ENCODE assay signal across 1 cellular context in the genomic region with DNA sequence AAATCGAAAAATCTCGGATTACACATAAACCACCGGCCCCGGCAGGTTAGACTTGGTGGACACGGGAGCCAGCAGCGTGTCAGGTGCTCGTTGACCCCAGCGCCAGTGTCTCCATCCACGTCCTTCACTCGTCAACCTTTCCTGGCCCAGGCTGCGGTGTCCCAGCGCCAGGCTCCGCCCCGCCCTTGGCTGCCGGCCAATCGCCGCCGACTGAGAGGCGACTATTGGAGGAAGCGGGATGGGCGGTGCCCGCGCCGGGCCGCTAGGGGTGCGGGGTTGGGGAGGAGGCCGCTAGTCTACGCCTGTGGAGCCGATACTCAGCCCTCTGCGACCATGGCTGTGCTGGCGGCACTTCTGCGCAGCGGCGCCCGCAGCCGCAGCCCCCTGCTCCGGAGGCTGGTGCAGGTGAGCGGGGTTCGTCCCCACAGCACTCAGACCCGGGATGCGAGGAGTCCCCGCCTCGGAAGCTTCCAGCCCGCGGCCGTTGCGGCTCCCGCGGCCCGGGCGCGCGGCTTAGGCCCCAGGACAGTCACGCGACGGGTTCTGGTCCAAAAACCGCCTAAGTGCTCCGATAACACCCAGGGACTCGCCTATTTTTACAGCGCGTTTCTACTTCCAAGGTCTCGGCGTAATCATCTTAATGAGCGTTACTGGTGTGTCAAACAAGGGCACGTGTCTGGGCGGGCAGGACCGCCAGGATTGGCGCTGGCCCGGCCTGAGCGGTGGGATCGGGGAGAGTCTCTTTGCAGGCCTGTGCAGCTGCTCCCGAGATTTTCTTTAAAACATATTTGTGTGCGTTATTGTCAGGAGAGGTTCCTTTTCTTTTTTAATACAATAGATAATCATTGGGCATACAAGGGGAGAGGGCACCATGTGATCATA.
A peak's percentile ranks its signal among the peaks of the same experiment; 100 is the strongest.
TF ChIP-seq lines count a peak whose summit lies in the region.

ACAT1 (plus strand) TSS at position 294 of the 882 bp plus-strand sequence; CDS start at position 334, 40 bp downstream.

TF ChIP-seq in HepG2, 621 proteins besides CTCF, POLR2A, EP300 and RAD21 (continued from another document and continues in another):
- TF ChIP-seq, protein P1, sequence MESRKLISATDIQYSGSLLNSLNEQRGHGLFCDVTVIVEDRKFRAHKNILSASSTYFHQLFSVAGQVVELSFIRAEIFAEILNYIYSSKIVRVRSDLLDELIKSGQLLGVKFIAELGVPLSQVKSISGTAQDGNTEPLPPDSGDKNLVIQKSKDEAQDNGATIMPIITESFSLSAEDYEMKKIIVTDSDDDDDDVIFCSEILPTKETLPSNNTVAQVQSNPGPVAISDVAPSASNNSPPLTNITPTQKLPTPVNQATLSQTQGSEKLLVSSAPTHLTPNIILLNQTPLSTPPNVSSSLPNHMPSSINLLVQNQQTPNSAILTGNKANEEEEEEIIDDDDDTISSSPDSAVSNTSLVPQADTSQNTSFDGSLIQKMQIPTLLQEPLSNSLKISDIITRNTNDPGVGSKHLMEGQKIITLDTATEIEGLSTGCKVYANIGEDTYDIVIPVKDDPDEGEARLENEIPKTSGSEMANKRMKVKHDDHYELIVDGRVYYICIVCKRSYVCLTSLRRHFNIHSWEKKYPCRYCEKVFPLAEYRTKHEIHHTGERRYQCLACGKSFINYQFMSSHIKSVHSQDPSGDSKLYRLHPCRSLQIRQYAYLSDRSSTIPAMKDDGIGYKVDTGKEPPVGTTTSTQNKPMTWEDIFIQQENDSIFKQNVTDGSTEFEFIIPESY (CRISPR knock-in tag; IDR thresholded peaks at IDR 0.05): no peak
- TF ChIP-seq ZNF44 (CRISPR knock-in tag; IDR thresholded peaks at IDR 0.05) (no peak; the same call in 1 of the 2 replicates), MED13 (CRISPR knock-in tag; IDR thresholded peaks at IDR 0.05) (peak; percentile 46), SP2 (CRISPR knock-in tag; IDR thresholded peaks at IDR 0.05) (peak; percentile 76), MEIS1 (CRISPR knock-in tag; IDR thresholded peaks at IDR 0.05; ENCODE audit: borderline replicate concordance) (peak; percentile 49; the same call in 1 of the 2 replicates), EHMT2 (IDR thresholded peaks at IDR 0.05; ENCODE audit: borderline replicate concordance, low read depth, low read length) (no peak), TMF1 (CRISPR knock-in tag; IDR thresholded peaks at IDR 0.05; ENCODE audit: low read depth) (peak; percentile 85; the same call in 1 of the 2 replicates), KMT2A (CRISPR knock-in tag; IDR thresholded peaks at IDR 0.05) (peak; percentile 92), SNAPC2 (CRISPR knock-in tag; IDR thresholded peaks at IDR 0.05) (0 out of 2 replicates have a peak, but pooled peaks have one; percentile 37), ZNF260 (CRISPR knock-in tag; IDR thresholded peaks at IDR 0.05; ENCODE audit: borderline replicate concordance, low read depth) (no peak), ZNF317 (CRISPR knock-in tag; IDR thresholded peaks at IDR 0.05) (peak; percentile 57), ATF2 (CRISPR knock-in tag; IDR thresholded peaks at IDR 0.05) (peak; percentile 64; the same call in 1 of the 2 replicates), POLR2G (IDR thresholded peaks at IDR 0.05; ENCODE audit: low read depth, low read length) (peak; percentile 83), NKX3-1 (CRISPR knock-in tag; IDR thresholded peaks at IDR 0.05) (peak; percentile 38), ZNF577 (CRISPR knock-in tag; IDR thresholded peaks at IDR 0.05; ENCODE audit: borderline replicate concordance, low read depth) (no peak), ZSCAN30 (CRISPR knock-in tag; IDR thresholded peaks at IDR 0.05) (no peak), ZNF10 (CRISPR knock-in tag; IDR thresholded peaks at IDR 0.05; ENCODE audit: borderline replicate concordance, low read depth) (no peak), ZNF326 (CRISPR knock-in tag; IDR thresholded peaks at IDR 0.05; ENCODE audit: borderline replicate concordance) (no peak), ZNF773 (CRISPR knock-in tag; IDR thresholded peaks at IDR 0.05; ENCODE audit: borderline replicate concordance) (no peak; the same call in 1 of the 2 replicates), RBM39 (IDR thresholded peaks at IDR 0.05; ENCODE audit: low read depth, low read length, poor library complexity, severe bottlenecking) (peak; percentile 59), ZNF629 (CRISPR knock-in tag; conservative IDR thresholded peaks at IDR 0.05) (no peak), HNRNPK (IDR thresholded peaks at IDR 0.05; ENCODE audit: low read depth, low read length, poor library complexity, severe bottlenecking) (peak; percentile 12), ZNF737 (CRISPR knock-in tag; IDR thresholded peaks at IDR 0.05; ENCODE audit: borderline replicate concordance) (no peak), HOMEZ (CRISPR knock-in tag; IDR thresholded peaks at IDR 0.05; ENCODE audit: low read depth) (peak; percentile 71), SPEN (CRISPR knock-in tag; IDR thresholded peaks at IDR 0.05; ENCODE audit: low read depth) (peak; percentile 85), CCAR2 (optimal IDR thresholded peaks at IDR 0.05; ENCODE audit: low read depth, low read length) (no peak), JDP2 (CRISPR knock-in tag; IDR thresholded peaks at IDR 0.05; ENCODE audit: borderline replicate concordance) (no peak), ZSCAN22 (CRISPR knock-in tag; IDR thresholded peaks at IDR 0.05) (no peak), ZSCAN31 (CRISPR knock-in tag; IDR thresholded peaks at IDR 0.05; ENCODE audit: low read depth) (peak; percentile 95), ZNF3 (CRISPR knock-in tag; IDR thresholded peaks at IDR 0.05) (0 out of 2 replicates have a peak, but pooled peaks have one; percentile 48), MTA1 (CRISPR knock-in tag; IDR thresholded peaks at IDR 0.05; ENCODE audit: borderline replicate concordance) (no peak), ZNF703 (CRISPR knock-in tag; IDR thresholded peaks at IDR 0.05; ENCODE audit: borderline replicate concordance) (0 out of 2 replicates have a peak, but pooled peaks have one; percentile 45), CBX2 (IDR thresholded peaks at IDR 0.05; ENCODE audit: low read depth, low read length) (no peak), CBX2 (CRISPR knock-in tag; IDR thresholded peaks at IDR 0.05; ENCODE audit: low read depth) (no peak), STAG1 (CRISPR knock-in tag; IDR thresholded peaks at IDR 0.05) (0 out of 2 replicates have a peak, but pooled peaks have one; percentile 2), DNMT1 (CRISPR knock-in tag; IDR thresholded peaks at IDR 0.05) (peak; percentile 85), FOXM1 (CRISPR knock-in tag; IDR thresholded peaks at IDR 0.05) (no peak), IKZF1 (IDR thresholded peaks at IDR 0.05) (no peak), ZNF83 (CRISPR knock-in tag; IDR thresholded peaks at IDR 0.05; ENCODE audit: borderline replicate concordance) (no peak), MAFG (CRISPR knock-in tag; IDR thresholded peaks at IDR 0.05) (no peak), ZNF335 (CRISPR knock-in tag; IDR thresholded peaks at IDR 0.05) (no peak), AGO2 (optimal IDR thresholded peaks at IDR 0.05; ENCODE audit: low read depth, low read length) (peak; percentile 85), AKAP8 (CRISPR knock-in tag; IDR thresholded peaks at IDR 0.05) (peak; percentile 32; the same call in 1 of the 2 replicates), MXD1 (CRISPR knock-in tag; IDR thresholded peaks at IDR 0.05) (peak; percentile 92), BRCA1 (CRISPR knock-in tag; IDR thresholded peaks at IDR 0.05) (no peak), MXD4 (CRISPR knock-in tag; IDR thresholded peaks at IDR 0.05) (peak; percentile 85), ZNF572 (CRISPR knock-in tag; IDR thresholded peaks at IDR 0.05) (0 out of 2 replicates have a peak, but pooled peaks have one; percentile 60), ZNF768 (CRISPR knock-in tag; IDR thresholded peaks at IDR 0.05) (peak; percentile 60; the same call in 1 of the 2 replicates), ZNF382 (CRISPR knock-in tag; IDR thresholded peaks at IDR 0.05; ENCODE audit: borderline replicate concordance) (no peak), HDAC6 (IDR thresholded peaks at IDR 0.05; ENCODE audit: low read depth, low read length) (no peak)
- TF ChIP-seq, protein P2, sequence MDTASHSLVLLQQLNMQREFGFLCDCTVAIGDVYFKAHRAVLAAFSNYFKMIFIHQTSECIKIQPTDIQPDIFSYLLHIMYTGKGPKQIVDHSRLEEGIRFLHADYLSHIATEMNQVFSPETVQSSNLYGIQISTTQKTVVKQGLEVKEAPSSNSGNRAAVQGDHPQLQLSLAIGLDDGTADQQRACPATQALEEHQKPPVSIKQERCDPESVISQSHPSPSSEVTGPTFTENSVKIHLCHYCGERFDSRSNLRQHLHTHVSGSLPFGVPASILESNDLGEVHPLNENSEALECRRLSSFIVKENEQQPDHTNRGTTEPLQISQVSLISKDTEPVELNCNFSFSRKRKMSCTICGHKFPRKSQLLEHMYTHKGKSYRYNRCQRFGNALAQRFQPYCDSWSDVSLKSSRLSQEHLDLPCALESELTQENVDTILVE (CRISPR knock-in tag; IDR thresholded peaks at IDR 0.05): no peak
- TF ChIP-seq, protein P3, sequence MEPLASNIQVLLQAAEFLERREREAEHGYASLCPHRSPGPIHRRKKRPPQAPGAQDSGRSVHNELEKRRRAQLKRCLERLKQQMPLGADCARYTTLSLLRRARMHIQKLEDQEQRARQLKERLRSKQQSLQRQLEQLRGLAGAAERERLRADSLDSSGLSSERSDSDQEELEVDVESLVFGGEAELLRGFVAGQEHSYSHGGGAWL (CRISPR knock-in tag; IDR thresholded peaks at IDR 0.05): peak; percentile 81
- TF ChIP-seq, protein P4, sequence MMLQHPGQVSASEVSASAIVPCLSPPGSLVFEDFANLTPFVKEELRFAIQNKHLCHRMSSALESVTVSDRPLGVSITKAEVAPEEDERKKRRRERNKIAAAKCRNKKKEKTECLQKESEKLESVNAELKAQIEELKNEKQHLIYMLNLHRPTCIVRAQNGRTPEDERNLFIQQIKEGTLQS (CRISPR knock-in tag; IDR thresholded peaks at IDR 0.05): 0 out of 2 replicates have a peak, but pooled peaks have one; percentile 18
- TF ChIP-seq, protein P5, sequence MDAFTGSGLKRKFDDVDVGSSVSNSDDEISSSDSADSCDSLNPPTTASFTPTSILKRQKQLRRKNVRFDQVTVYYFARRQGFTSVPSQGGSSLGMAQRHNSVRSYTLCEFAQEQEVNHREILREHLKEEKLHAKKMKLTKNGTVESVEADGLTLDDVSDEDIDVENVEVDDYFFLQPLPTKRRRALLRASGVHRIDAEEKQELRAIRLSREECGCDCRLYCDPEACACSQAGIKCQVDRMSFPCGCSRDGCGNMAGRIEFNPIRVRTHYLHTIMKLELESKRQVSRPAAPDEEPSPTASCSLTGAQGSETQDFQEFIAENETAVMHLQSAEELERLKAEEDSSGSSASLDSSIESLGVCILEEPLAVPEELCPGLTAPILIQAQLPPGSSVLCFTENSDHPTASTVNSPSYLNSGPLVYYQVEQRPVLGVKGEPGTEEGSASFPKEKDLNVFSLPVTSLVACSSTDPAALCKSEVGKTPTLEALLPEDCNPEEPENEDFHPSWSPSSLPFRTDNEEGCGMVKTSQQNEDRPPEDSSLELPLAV (CRISPR knock-in tag; conservative IDR thresholded peaks at IDR 0.05; ENCODE audit: low read depth): no peak
- TF ChIP-seq, protein P6, sequence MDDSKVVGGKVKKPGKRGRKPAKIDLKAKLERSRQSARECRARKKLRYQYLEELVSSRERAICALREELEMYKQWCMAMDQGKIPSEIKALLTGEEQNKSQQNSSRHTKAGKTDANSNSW (CRISPR knock-in tag; IDR thresholded peaks at IDR 0.05; ENCODE audit: borderline replicate concordance): no peak
- TF ChIP-seq, protein P7, sequence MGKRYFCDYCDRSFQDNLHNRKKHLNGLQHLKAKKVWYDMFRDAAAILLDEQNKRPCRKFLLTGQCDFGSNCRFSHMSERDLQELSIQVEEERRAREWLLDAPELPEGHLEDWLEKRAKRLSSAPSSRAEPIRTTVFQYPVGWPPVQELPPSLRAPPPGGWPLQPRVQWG (CRISPR knock-in tag; IDR thresholded peaks at IDR 0.05; ENCODE audit: borderline replicate concordance, low read depth): no peak
- TF ChIP-seq, protein P8, sequence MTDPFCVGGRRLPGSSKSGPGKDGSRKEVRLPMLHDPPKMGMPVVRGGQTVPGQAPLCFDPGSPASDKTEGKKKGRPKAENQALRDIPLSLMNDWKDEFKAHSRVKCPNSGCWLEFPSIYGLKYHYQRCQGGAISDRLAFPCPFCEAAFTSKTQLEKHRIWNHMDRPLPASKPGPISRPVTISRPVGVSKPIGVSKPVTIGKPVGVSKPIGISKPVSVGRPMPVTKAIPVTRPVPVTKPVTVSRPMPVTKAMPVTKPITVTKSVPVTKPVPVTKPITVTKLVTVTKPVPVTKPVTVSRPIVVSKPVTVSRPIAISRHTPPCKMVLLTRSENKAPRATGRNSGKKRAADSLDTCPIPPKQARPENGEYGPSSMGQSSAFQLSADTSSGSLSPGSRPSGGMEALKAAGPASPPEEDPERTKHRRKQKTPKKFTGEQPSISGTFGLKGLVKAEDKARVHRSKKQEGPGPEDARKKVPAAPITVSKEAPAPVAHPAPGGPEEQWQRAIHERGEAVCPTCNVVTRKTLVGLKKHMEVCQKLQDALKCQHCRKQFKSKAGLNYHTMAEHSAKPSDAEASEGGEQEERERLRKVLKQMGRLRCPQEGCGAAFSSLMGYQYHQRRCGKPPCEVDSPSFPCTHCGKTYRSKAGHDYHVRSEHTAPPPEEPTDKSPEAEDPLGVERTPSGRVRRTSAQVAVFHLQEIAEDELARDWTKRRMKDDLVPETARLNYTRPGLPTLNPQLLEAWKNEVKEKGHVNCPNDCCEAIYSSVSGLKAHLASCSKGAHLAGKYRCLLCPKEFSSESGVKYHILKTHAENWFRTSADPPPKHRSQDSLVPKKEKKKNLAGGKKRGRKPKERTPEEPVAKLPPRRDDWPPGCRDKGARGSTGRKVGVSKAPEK (CRISPR knock-in tag; IDR thresholded peaks at IDR 0.05; ENCODE audit: borderline replicate concordance): no peak
